17 cellular contexts compared by ENCODE assay signal in genomic region chr11:121648306-121648705, GRCh38.
DNase-seq lines count a peak whose midpoint lies in the region; ATAC-seq, FAIRE-seq and TF ChIP-seq lines count a peak whose summit lies in the region.
"Had no signal": no experiment of that assay in that cellular context is flagged by ENCODE, and none has a peak within 500 bp of the region (broad histone marks: within the 10 kb centered on the region; RNA-seq: fewer than 3 reads in every experiment).

No MANE protein-coding gene starts in this region.

- no peaks in the 10 kb centered on the region for H3K27me3 ChIP-seq in H1 (replicated peaks in 1 of 4; ENCODE audit: control insufficient read depth in 3 of 4, extremely low read depth in 1 of 4, insufficient read depth in 3 of 4, low read length in 3 of 4)

- H2AK5ac ChIP-seq in H1 (ENCODE audit: low read depth, low read length): no peak overlapping the region

- H2BK12ac ChIP-seq in H1 (ENCODE audit: low read depth, low read length): no peak overlapping the region

- no peaks in the 10 kb centered on the region for H3K36me3 ChIP-seq in H1 (ENCODE audit: control insufficient read depth in 2 of 4, insufficient read depth in 4 of 4, low read length in 3 of 4)

- H3K36me3 Mint-ChIP-seq in HFFc6 (ENCODE audit: low read depth) (no peaks in the 10 kb centered on the region), mesothelial cell of epicardium (no peaks in the 10 kb centered on the region)
- no peaks in the 10 kb centered on the region for H3K36me3 Mint-ChIP-seq in natural killer cell treated with Interleukin-12 subunit alpha and Interleukin-12 subunit beta and Interleukin-15 and Interleukin-18, amount 100 ng/mL, for 72 hours

- no peak overlapping the region for H3K27ac Mint-ChIP-seq in HFFc6
- H3K27ac Mint-ChIP-seq in mesothelial cell of epicardium: no peak overlapping the region
- no peak overlapping the region for H3K27ac Mint-ChIP-seq in natural killer cell treated with Interleukin-12 subunit alpha and Interleukin-12 subunit beta and Interleukin-15 and Interleukin-18, amount 100 ng/mL, for 72 hours

- H2BK15ac ChIP-seq in H1 (ENCODE audit: low read length): no peak overlapping the region

- no peaks in the 10 kb centered on the region for H3K9me3 Mint-ChIP-seq in HFFc6
- H3K9me3 Mint-ChIP-seq in mesothelial cell of epicardium: no peaks in the 10 kb centered on the region
- H3K9me3 Mint-ChIP-seq in natural killer cell treated with Interleukin-12 subunit alpha and Interleukin-12 subunit beta and Interleukin-15 and Interleukin-18, amount 100 ng/mL, for 72 hours: no peaks in the 10 kb centered on the region

- no peak overlapping the region for H3K56ac ChIP-seq in H1 (replicated peaks; ENCODE audit: insufficient read length, low read depth, low read length)

- FAIRE-seq in H1 (lab: Jason Lieb, UNC): no peak

- TF ChIP-seq POLR2A in H1 (IDR thresholded peaks at IDR 0.05; ENCODE audit: control extremely low read depth in 1 of 2, low read depth in 2 of 2, low read length in 2 of 2): no peak

- CTCF ChIA-PET in H1 (lab: Charles Lee; ENCODE audit: partially characterized antibody): interaction anchor here (1.0 to 1.8 kb wide), 4 partner anchors 46 to 567 kb away, joined by 4 to 5 read pairs (median 4); no protein-coding TSS in a partner anchor

- H3K4me2 ChIP-seq in H1 (ENCODE audit: insufficient read depth in 1 of 2, low read depth in 2 of 2, low read length in 2 of 2): no peak overlapping the region

- H3K23ac ChIP-seq in H1 (ENCODE audit: insufficient read length): no peak overlapping the region

- H3K9me3 ChIP-seq in H1 (ENCODE audit: insufficient read depth in 2 of 2, low read depth in 1 of 2, low read length in 1 of 2): no peaks in the 10 kb centered on the region

- no peak overlapping the region for H3K9ac ChIP-seq in H1 (replicated peaks in 1 of 4; ENCODE audit: extremely low read depth in 1 of 4, low read depth in 3 of 4, low read length in 3 of 4)

- H2BK20ac ChIP-seq in H1 (ENCODE audit: low read length): no peak overlapping the region; the same call in 1 of the 2 replicates

- no peak for ATAC-seq in HG02763 (IDR thresholded peaks at IDR 0.05; ENCODE audit: unreplicated experiment)
- ATAC-seq in natural killer cell treated with Interleukin-12 subunit alpha and Interleukin-12 subunit beta and Interleukin-15 and Interleukin-18, amount 100 ng/mL, for 72 hours: no peak

- no peaks in the 10 kb centered on the region for H3K23me2 ChIP-seq in H1 (ENCODE audit: low read depth, low read length)

- H4K8ac ChIP-seq in H1 (ENCODE audit: extremely low read depth, insufficient read depth, low read length): no peak overlapping the region

- no peaks in the 10 kb centered on the region for H3K79me2 ChIP-seq in H1 (ENCODE audit: control insufficient read depth in 1 of 2, insufficient read depth in 2 of 2, low read length in 2 of 2)

- no peak overlapping the region for H3K18ac ChIP-seq in H1 (ENCODE audit: extremely low read depth, low read length)

- peak; percentile 6 to 29; a peak in 2 of 4 replicates for TF ChIP-seq RAD21 in H1 (IDR thresholded peaks at IDR 0.05 in 1 of 2, conservative IDR thresholded peaks at IDR 0.05 in 1 of 2; ENCODE audit: low read depth in 2 of 2, low read length in 2 of 2)

- H2BK5ac ChIP-seq in H1 (ENCODE audit: low read depth, low read length): no peak overlapping the region

- no peak overlapping the region for H3K4me3 ChIP-seq in GM12864 (ENCODE audit: low read depth, low read length)
- no peak overlapping the region for H3K4me3 ChIP-seq in H1 (ENCODE audit: extremely low read depth in 1 of 4, insufficient read depth in 2 of 4, low read depth in 3 of 4, low read length in 4 of 4)

- no peak overlapping the region for H4K91ac ChIP-seq in H1 (replicated peaks; ENCODE audit: insufficient read length, low read length)

- TF ChIP-seq EP300 in H1 (IDR thresholded peaks at IDR 0.05; ENCODE audit: borderline replicate concordance in 1 of 2, low read depth in 2 of 2, low read length in 2 of 2): no peak

- 88% methylated on average over 4 of the region's 4 CpGs; no CpG with 5 or more reads in 1 of the 2 experiments for WGBS in H1 (ENCODE audit: extremely low coverage in 1 of 2, insufficient coverage in 1 of 2, insufficient read length in 1 of 2, insufficient replicate concordance in 2 of 2, low coverage in 1 of 2, low lambda C conversion rate in 2 of 2, missing lambda C conversion rate in 1 of 2), 2 experiments

- H2BK120ac ChIP-seq in H1 (replicated peaks; ENCODE audit: low read depth, low read length): no peak overlapping the region

- H3K14ac ChIP-seq in H1 (ENCODE audit: insufficient read length): no peak overlapping the region

- H4K5ac ChIP-seq in H1 (ENCODE audit: insufficient read length, low read depth, low read length): no peak overlapping the region

- H3K79me1 ChIP-seq in H1 (ENCODE audit: low read depth, low read length): no peaks in the 10 kb centered on the region; the same call in 1 of the 2 replicates

- H3K4me1 Mint-ChIP-seq in HFFc6 (ENCODE audit: low read depth) (peaks cover 50% of the 10 kb centered on the region), mesothelial cell of epicardium (peaks cover 15% of the 10 kb centered on the region)
- H3K4me1 Mint-ChIP-seq in natural killer cell treated with Interleukin-12 subunit alpha and Interleukin-12 subunit beta and Interleukin-15 and Interleukin-18, amount 100 ng/mL, for 72 hours (ENCODE audit: low read depth in 2 of 2): peaks cover 17 to 27% of the 10 kb centered on the region in 2 donors

- H3K4ac ChIP-seq in H1 (replicated peaks; ENCODE audit: insufficient read length, low read depth, low read length): no peak overlapping the region

- no peak for DNase-seq in GM12864 (ENCODE audit: low read depth)
- DNase-seq in HFFc6: no peak
- no peak for DNase-seq in H1 (ENCODE audit: low read depth in 1 of 2, low spot score in 2 of 2)
- DNase-seq in mesothelial cell of epicardium (ENCODE audit: low spot score in 2 of 2, unreplicated experiment in 2 of 2): no peak
- no peak for DNase-seq in ecto neural progenitor cell (ENCODE audit: low spot score)
- DNase-seq in KG1 (lab: John Stamatoyannopoulos, UW): no peak
- DNase-seq in natural killer cell treated with Interleukin-12 subunit alpha and Interleukin-12 subunit beta and Interleukin-15 and Interleukin-18, amount 100 ng/mL, for 72 hours (ENCODE audit: low spot score): no peak
- DNase-seq: DND-41, GF-D8, MV-4-11, NCI-H1417, NCI-H2029, NCI-H2171 treated with DMSO at 0.1 percent for 48 hours, NCI-H748 treated with DMSO at 0.1 percent for 48 hours, RPMI8226 had no signal

- no peaks in the 10 kb centered on the region for H4K20me1 ChIP-seq in H1 (replicated peaks in 1 of 2; ENCODE audit: control insufficient read depth in 1 of 2, insufficient read depth in 2 of 2, low read length in 2 of 2)

- H3K4me3 Mint-ChIP-seq in HFFc6: no peak overlapping the region
- H3K4me3 Mint-ChIP-seq in mesothelial cell of epicardium: no peak overlapping the region
- no peak overlapping the region for H3K4me3 Mint-ChIP-seq in natural killer cell treated with Interleukin-12 subunit alpha and Interleukin-12 subunit beta and Interleukin-15 and Interleukin-18, amount 100 ng/mL, for 72 hours

- H3K4me1 ChIP-seq in H1 (replicated peaks in 1 of 4; ENCODE audit: control insufficient read depth in 3 of 4, insufficient read depth in 4 of 4, low read length in 3 of 4): peaks cover 0 to 12% (median 8%) of the 10 kb centered on the region in 4 experiments; a peak in 5 of 7 replicates

- TF ChIP-seq CTCF in GM12864 (IDR thresholded peaks at IDR 0.05; ENCODE audit: low read depth, low read length, missing control alignments) (peak; percentile 14), HFFc6 (IDR thresholded peaks at IDR 0.05) (peak; percentile 26; the same call in 1 of the 2 replicates), H1 (IDR thresholded peaks at IDR 0.05; ENCODE audit: control extremely low read depth in 1 of 3, insufficient read depth in 1 of 3, low read depth in 1 of 3, low read length in 3 of 3) (peak; percentile 19 to 54 (median 44); a peak in 3 of 4 replicates), mesothelial cell of epicardium (IDR thresholded peaks at IDR 0.05; ENCODE audit: unreplicated experiment) (peak; percentile 64)

- POLR2A ChIA-PET in H1 (lab: Charles Lee; ENCODE audit: partially characterized antibody): no interaction called here

- H3K27ac ChIP-seq in H1 (ENCODE audit: low read depth, low read length): no peak overlapping the region
- H3K27ac ChIP-seq: C4-2B had no signal

- H3K27me3 Mint-ChIP-seq in HFFc6 (ENCODE audit: insufficient read depth) (peaks cover 2% of the 10 kb centered on the region; the same call in 1 of the 2 replicates), mesothelial cell of epicardium (ENCODE audit: low read depth) (no peaks in the 10 kb centered on the region)
- H3K27me3 Mint-ChIP-seq in natural killer cell treated with Interleukin-12 subunit alpha and Interleukin-12 subunit beta and Interleukin-15 and Interleukin-18, amount 100 ng/mL, for 72 hours: no peaks in the 10 kb centered on the region

- H2AFZ ChIP-seq in H1 (ENCODE audit: low read length): no peak overlapping the region

TF ChIP-seq in H1, 55 proteins besides CTCF, POLR2A, EP300 and RAD21:
- TF ChIP-seq SP2 (IDR thresholded peaks at IDR 0.05; ENCODE audit: low read length): no peak
- no peak for TF ChIP-seq CEBPB (IDR thresholded peaks at IDR 0.05; ENCODE audit: low read depth, low read length)
- no peak for TF ChIP-seq RXRA (IDR thresholded peaks at IDR 0.05; ENCODE audit: insufficient read depth, low read depth, low read length)
- no peak for TF ChIP-seq RNF2 (IDR thresholded peaks at IDR 0.05; ENCODE audit: borderline replicate concordance, low read depth, low read length, missing control alignments, poor library complexity, severe bottlenecking)
- TF ChIP-seq FOSL1 (IDR thresholded peaks at IDR 0.05; ENCODE audit: insufficient read depth, low read depth, low read length): no peak
- no peak for TF ChIP-seq BRCA1 (IDR thresholded peaks at IDR 0.05; ENCODE audit: low read depth, low read length)

Comparison
In these comparisons a context has a peak if more than half of its experiments do, and no peak if none do; other contexts are left out.
1. CTCF ChIP-seq: peak in every context shown above with its lines; median percentile 64 in mesothelial cell of epicardium; 44 in H1; 26 in HFFc6; 14 in GM12864.